ENCODE assay signal across 16 cellular contexts in the genomic region with DNA sequence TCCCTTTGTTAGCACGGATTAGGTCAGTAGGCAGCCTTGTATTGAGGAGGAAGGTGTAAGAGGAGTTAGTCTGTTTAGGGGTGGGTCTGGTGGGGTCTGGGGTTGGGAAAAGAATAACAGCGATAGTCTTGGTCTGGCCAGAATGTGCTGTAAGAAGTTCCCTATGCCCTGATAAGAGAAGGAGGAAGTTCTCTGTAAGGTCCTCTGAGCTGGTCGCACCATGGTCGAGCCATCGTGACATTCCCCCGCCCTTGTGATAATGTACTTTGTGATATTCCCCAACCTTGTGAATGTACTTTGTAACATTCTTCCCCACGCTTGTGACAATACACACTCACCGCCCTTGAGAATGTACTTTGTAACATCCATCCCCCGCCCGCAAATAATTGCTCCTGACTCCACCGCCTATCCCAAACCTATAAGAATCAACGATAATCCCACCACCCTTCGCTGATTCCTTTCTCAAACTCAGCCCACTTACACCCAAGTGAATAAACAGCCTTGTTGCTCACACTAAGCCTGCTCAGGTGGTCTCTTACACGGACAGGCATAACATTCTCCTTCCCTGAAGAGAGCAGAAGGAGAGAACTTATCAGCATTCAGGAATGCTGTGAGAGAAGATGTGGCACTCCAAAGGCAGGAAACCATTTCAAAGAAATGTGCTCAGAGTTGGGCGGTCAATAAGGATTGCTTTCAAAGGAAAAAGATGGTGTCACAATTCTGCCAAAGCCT. TPM values are rescaled to one million over a fixed set of nuclear protein-coding genes. Genes with fewer than 3 reads are reported as not detected.
DNase-seq lines count a peak whose midpoint lies in the region; ATAC-seq and TF ChIP-seq lines count a peak whose summit lies in the region.
"Had no signal": no experiment of that assay in that cellular context is flagged by ENCODE, and none has a peak within 500 bp of the region (broad histone marks: within the 10 kb centered on the region; RNA-seq: fewer than 3 reads in every experiment).

No MANE protein-coding gene starts in this region.

- POLR2A ChIA-PET in WTC11 (lab: Charles Lee): no interaction called here

- no peaks in the 10 kb centered on the region for H3K9me3 ChIP-seq in neural progenitor cell (ENCODE audit: low read depth)

- DNase-seq in activated naive CD4-positive, alpha-beta T cell (lab: John Stamatoyannopoulos, UW): no peak
- DNase-seq in WTC11 (ENCODE audit: low spot score) (no peak), neural progenitor cell (ENCODE audit: low spot score) (no peak), NCI-H526 (lab: John Stamatoyannopoulos, UW) (no peak)
- DNase-seq in activated CD4-positive, CD25-positive, alpha-beta regulatory T cell (lab: John Stamatoyannopoulos, UW): no peak
- DNase-seq: 8988T, DMS 273 treated with DMSO at 0.1 percent for 48 hours, H9, NCI-H1694 treated with DMSO at 0.1 percent for 48 hours, NCI-H226, NCI-H69, Right ventricle myocardium superior had no signal

- no peaks in the 10 kb centered on the region for H3F3A ChIP-seq in neural progenitor cell (ENCODE audit: low read depth)

- peak overlapping the region; percentile 70 for H2AFZ ChIP-seq in neural progenitor cell (replicated peaks)

- H3K36me3 Mint-ChIP-seq in activated naive CD4-positive, alpha-beta T cell treated with anti-CD3 and anti-CD28 coated beads, Interleukin-2, amount 50 U/mL, for 24 hours: no peaks in the 10 kb centered on the region
- H3K36me3 Mint-ChIP-seq in WTC11 (no peaks in the 10 kb centered on the region), neural progenitor cell (no peaks in the 10 kb centered on the region)

- no peaks in the 10 kb centered on the region for H3K4me1 Mint-ChIP-seq in activated naive CD4-positive, alpha-beta T cell treated with anti-CD3 and anti-CD28 coated beads, Interleukin-2, amount 50 U/mL, for 24 hours
- H3K4me1 Mint-ChIP-seq in WTC11 (peaks cover 4% of the 10 kb centered on the region), neural progenitor cell (peaks cover 16% of the 10 kb centered on the region)
- H3K4me1 Mint-ChIP-seq: B cell had no signal

- H3K9ac ChIP-seq in neural progenitor cell: no peak overlapping the region

- H3K9me3 Mint-ChIP-seq in activated naive CD4-positive, alpha-beta T cell treated with anti-CD3 and anti-CD28 coated beads, Interleukin-2, amount 50 U/mL, for 24 hours: no peaks in the 10 kb centered on the region
- H3K9me3 Mint-ChIP-seq in WTC11: no peaks in the 10 kb centered on the region
- H3K9me3 Mint-ChIP-seq in neural progenitor cell: no peaks in the 10 kb centered on the region
- H3K9me3 Mint-ChIP-seq: H9 had no signal

- no peak overlapping the region for H3K4me3 Mint-ChIP-seq in activated naive CD4-positive, alpha-beta T cell treated with anti-CD3 and anti-CD28 coated beads, Interleukin-2, amount 50 U/mL, for 24 hours
- no peak overlapping the region for H3K4me3 Mint-ChIP-seq in WTC11
- no peak overlapping the region for H3K4me3 Mint-ChIP-seq in neural progenitor cell
- H3K4me3 Mint-ChIP-seq: B cell, H9 had no signal

- H3K4me1 ChIP-seq in neural progenitor cell: no peaks in the 10 kb centered on the region

- H3K36me3 ChIP-seq in neural progenitor cell: no peaks in the 10 kb centered on the region

- H3K79me2 ChIP-seq in neural progenitor cell (ENCODE audit: low read depth): no peaks in the 10 kb centered on the region

- H3K4me2 ChIP-seq in neural progenitor cell: no peak overlapping the region

- H3K4me3 ChIP-seq in neural progenitor cell: no peak overlapping the region

- no peaks in the 10 kb centered on the region for H4K20me1 ChIP-seq in neural progenitor cell (ENCODE audit: low read depth)

- TF ChIP-seq CTCF in WTC11 (IDR thresholded peaks at IDR 0.05) (no peak), neural progenitor cell (IDR thresholded peaks at IDR 0.05) (no peak)

- H3K27me3 ChIP-seq in neural progenitor cell: no peaks in the 10 kb centered on the region

- peaks cover 14% of the 10 kb centered on the region for H3K27me3 Mint-ChIP-seq in activated naive CD4-positive, alpha-beta T cell treated with anti-CD3 and anti-CD28 coated beads, Interleukin-2, amount 50 U/mL, for 24 hours
- H3K27me3 Mint-ChIP-seq in WTC11 (ENCODE audit: low read depth) (no peaks in the 10 kb centered on the region), neural progenitor cell (ENCODE audit: insufficient read depth, low read depth) (no peaks in the 10 kb centered on the region)

- H3K27ac Mint-ChIP-seq in activated naive CD4-positive, alpha-beta T cell treated with anti-CD3 and anti-CD28 coated beads, Interleukin-2, amount 50 U/mL, for 24 hours: peak overlapping the region; percentile 71
- H3K27ac Mint-ChIP-seq in WTC11 (no peak overlapping the region), neural progenitor cell (no peak overlapping the region)
- H3K27ac Mint-ChIP-seq: B cell, H9 had no signal

- H3K27ac ChIP-seq in neural progenitor cell: no peak overlapping the region

- CTCF ChIA-PET in WTC11 (lab: Charles Lee): interaction anchor here (0.9 kb wide), 1 partner anchor 11 kb away, joined by 3 read pairs; no protein-coding TSS in a partner anchor

- ATAC-seq in WTC11 (0 out of 2 replicates have a peak, but pooled peaks have one; percentile 20), HG02642 (IDR thresholded peaks at IDR 0.05; ENCODE audit: poor library complexity, unreplicated experiment) (no peak), GM21360 (IDR thresholded peaks at IDR 0.05; ENCODE audit: unreplicated experiment) (no peak)

TF ChIP-seq in WTC11, 78 proteins besides CTCF, POLR2A, EP300 and RAD21:
- TF ChIP-seq, protein P1, sequence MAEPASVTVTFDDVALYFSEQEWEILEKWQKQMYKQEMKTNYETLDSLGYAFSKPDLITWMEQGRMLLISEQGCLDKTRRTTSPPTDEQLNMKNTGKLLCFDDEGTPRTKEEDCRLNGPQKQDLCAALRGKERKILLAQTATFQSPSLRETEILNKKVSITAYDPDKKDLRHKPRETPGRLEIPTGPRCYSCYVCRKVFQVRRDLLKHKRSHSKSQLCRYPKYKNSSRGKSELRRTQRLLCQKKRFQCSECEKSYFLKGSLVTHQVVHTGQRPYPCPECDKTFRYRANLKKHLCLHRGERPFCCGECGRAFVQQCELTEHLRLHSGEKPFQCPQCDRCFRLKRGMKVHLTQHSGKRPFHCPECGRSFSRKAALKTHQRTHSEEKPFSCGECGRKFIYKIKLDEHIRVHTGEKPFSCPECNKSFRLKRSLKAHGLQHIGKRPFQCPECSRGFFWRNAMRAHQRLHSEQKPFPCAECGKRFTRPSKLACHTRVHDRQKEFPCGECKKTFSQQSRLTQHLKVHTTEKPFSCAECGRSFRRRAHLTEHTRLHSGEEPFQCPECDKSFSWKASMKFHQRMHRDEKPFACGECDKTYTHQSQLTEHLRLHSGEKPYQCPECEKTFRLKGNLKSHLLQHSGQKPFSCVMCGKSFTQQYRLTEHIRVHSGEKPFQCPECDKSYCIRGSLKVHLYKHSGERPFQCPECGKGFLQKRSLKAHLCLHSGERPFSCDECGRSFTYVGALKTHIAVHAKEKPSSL (CRISPR knock-in tag; conservative IDR thresholded peaks at IDR 0.05): no peak
- TF ChIP-seq, protein P2, sequence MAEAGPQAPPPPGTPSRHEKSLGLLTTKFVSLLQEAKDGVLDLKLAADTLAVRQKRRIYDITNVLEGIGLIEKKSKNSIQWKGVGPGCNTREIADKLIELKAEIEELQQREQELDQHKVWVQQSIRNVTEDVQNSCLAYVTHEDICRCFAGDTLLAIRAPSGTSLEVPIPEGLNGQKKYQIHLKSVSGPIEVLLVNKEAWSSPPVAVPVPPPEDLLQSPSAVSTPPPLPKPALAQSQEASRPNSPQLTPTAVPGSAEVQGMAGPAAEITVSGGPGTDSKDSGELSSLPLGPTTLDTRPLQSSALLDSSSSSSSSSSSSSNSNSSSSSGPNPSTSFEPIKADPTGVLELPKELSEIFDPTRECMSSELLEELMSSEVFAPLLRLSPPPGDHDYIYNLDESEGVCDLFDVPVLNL (CRISPR knock-in tag; IDR thresholded peaks at IDR 0.05; ENCODE audit: borderline replicate concordance, low read depth): no peak

RNA-seq across cellular contexts. Expression of a gene that starts 17.9 kb away (rescaled TPM):
- 3.4 to 3.9 TPM (median 3.5 TPM) in 3 replicates for total RNA-seq in WTC11 (2021)
- total RNA-seq in neural progenitor cell (ENCODE audit: low replicate concordance): 3.5 and 6.7 TPM in 2 replicates

RNA-seq across cellular contexts. Expression of a gene that starts 22.4 kb away (rescaled TPM):
- 148 to 173 TPM (median 149 TPM) in 3 replicates for total RNA-seq in WTC11 (2021)
- 119 and 164 TPM in 2 replicates for total RNA-seq in neural progenitor cell (ENCODE audit: low replicate concordance)
